Comparison of ENCODE assay signal across 8 cellular contexts in the genomic region with DNA sequence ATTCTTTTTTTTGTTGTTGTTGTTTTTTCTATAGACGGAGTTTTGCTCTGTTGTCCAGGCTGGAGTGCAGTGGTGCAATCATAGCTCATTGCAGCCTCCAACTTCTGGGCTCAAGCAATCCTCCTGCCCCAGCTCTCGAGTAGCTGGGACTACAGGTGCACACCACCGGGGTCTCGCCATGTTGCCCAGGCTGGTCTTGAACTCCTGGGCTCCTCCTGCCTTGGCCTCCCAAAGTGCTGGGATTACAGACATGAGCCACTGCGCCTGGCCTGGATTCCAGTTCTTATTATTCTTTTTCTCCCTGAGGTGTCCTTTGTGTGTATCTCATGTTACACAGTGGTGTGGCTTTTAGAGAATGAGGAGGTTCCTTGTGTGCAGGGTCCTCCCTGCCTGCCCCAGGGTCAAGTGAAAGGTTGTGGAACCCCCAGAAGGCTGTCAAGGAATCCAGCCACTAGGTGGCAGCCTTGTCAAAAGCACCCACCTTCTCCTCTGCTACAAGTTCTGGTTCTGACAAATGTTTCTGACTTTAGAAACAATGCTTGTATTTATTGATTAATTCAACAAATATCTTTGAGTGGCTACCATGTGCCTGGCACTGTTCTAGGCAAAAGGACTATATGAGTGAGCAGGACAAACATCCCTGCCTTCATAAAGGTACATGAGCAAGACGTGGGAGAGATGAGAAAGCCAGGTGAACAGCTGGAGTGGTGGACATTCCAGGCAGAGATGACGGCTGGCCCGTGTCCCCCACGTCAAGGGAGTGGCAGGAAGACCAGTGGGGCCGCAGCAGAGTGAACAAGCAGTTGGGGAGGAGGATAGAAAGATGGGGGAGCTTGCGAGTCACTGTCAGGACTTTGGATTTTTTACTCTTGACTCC.
A peak's percentile ranks its signal among the peaks of the same experiment; 100 is the strongest.
DNase-seq lines count a peak whose midpoint lies in the region; ATAC-seq and TF ChIP-seq lines count a peak whose summit lies in the region.

No MANE protein-coding gene starts in this region.

- peak overlapping the region in 1 of 2 donors; percentile 10 for H3K27ac ChIP-seq in coronary artery
- no peak overlapping the region for H3K27ac ChIP-seq in liver (ENCODE audit: low read depth in 1 of 2, low read length in 2 of 2)

- no peaks in the 10 kb centered on the region for H3K36me3 ChIP-seq in liver (ENCODE audit: control insufficient read depth in 4 of 4, insufficient read depth in 3 of 4, low read depth in 1 of 4, low read length in 3 of 4)

- H3K9ac ChIP-seq in liver (ENCODE audit: low read depth in 1 of 2, low read length in 2 of 2) = no peak overlapping the region

- no peaks in the 10 kb centered on the region for H3K4me1 ChIP-seq in liver (ENCODE audit: control insufficient read depth in 4 of 4, insufficient read depth in 4 of 4, low read length in 3 of 4)

- DNase-seq in NCI-H2029 (lab: John Stamatoyannopoulos, UW) (peak; percentile 1), NCI-H2029 treated with DMSO at 0.1 percent for 48 hours (lab: John Stamatoyannopoulos, UW) (no peak), NCI-H446 (lab: John Stamatoyannopoulos, UW) (peak; percentile 54 to 81), coronary artery (ENCODE audit: low spot score) (no peak)
- DNase-seq in activated CD4-positive, alpha-beta T cell treated with anti-CD3 and anti-CD28 coated beads, Interleukin-2, amount 50 U/mL, for 24 hours (ENCODE audit: low read depth in 1 of 2, low spot score in 1 of 2) = peak; percentile 54 to 60
- DNase-seq in stimulated activated CD4-positive, alpha-beta T cell treated with anti-CD3 and anti-CD28 coated beads, Interleukin-4, amount 100 ng/mL, for 48 hours (ENCODE audit: low read depth in 2 of 2) = peak; percentile 50 to 53

- no peaks in the 10 kb centered on the region for H3K9me3 ChIP-seq in liver (ENCODE audit: control insufficient read depth in 4 of 4, low read length in 3 of 4)

- no peak for ATAC-seq in HG02884 (IDR thresholded peaks at IDR 0.05; ENCODE audit: unreplicated experiment)

- 42% methylated on average over 11 of the region's 11 CpGs for WGBS in liver

- TF ChIP-seq RAD21 in liver (IDR thresholded peaks at IDR 0.05) = peak; percentile 78 to 86

- no peaks in the 10 kb centered on the region for H3K27me3 ChIP-seq in liver (ENCODE audit: control insufficient read depth in 4 of 4, insufficient read depth in 4 of 4, low read length in 3 of 4)

- TF ChIP-seq CTCF in coronary artery (IDR thresholded peaks at IDR 0.05) (peak; percentile 85), liver (IDR thresholded peaks at IDR 0.05; ENCODE audit: low read depth, low read length, missing input control) (peak; percentile 71)

- H3K4me3 ChIP-seq in coronary artery (peak overlapping the region; percentile 48), liver (ENCODE audit: low read depth in 1 of 3, low read length in 3 of 3) (no peak overlapping the region)

TF ChIP-seq in liver, 16 proteins besides CTCF, POLR2A, EP300 and RAD21:
- TF ChIP-seq NR2F2 (IDR thresholded peaks at IDR 0.05) (peak; percentile 10), YY1 (IDR thresholded peaks at IDR 0.05) (no peak), HNF4A (conservative IDR thresholded peaks at IDR 0.05) (no peak)
- TF ChIP-seq, protein P1, sequence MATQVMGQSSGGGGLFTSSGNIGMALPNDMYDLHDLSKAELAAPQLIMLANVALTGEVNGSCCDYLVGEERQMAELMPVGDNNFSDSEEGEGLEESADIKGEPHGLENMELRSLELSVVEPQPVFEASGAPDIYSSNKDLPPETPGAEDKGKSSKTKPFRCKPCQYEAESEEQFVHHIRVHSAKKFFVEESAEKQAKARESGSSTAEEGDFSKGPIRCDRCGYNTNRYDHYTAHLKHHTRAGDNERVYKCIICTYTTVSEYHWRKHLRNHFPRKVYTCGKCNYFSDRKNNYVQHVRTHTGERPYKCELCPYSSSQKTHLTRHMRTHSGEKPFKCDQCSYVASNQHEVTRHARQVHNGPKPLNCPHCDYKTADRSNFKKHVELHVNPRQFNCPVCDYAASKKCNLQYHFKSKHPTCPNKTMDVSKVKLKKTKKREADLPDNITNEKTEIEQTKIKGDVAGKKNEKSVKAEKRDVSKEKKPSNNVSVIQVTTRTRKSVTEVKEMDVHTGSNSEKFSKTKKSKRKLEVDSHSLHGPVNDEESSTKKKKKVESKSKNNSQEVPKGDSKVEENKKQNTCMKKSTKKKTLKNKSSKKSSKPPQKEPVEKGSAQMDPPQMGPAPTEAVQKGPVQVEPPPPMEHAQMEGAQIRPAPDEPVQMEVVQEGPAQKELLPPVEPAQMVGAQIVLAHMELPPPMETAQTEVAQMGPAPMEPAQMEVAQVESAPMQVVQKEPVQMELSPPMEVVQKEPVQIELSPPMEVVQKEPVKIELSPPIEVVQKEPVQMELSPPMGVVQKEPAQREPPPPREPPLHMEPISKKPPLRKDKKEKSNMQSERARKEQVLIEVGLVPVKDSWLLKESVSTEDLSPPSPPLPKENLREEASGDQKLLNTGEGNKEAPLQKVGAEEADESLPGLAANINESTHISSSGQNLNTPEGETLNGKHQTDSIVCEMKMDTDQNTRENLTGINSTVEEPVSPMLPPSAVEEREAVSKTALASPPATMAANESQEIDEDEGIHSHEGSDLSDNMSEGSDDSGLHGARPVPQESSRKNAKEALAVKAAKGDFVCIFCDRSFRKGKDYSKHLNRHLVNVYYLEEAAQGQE (IDR thresholded peaks at IDR 0.05) = no peak

Comparison
In these comparisons a context has a peak if more than half of its experiments do, and no peak if none do; other contexts are left out.
1. DNase-seq: peak in NCI-H2029 (single experiment), NCI-H446 (2 of 2), activated CD4-positive, alpha-beta T cell treated with anti-CD3 and anti-CD28 coated beads, Interleukin-2, amount 50 U/mL, for 24 hours (2 of 2) and stimulated activated CD4-positive, alpha-beta T cell treated with anti-CD3 and anti-CD28 coated beads, Interleukin-4, amount 100 ng/mL, for 48 hours (2 of 2); none in NCI-H2029 treated with DMSO at 0.1 percent for 48 hours (single experiment) and coronary artery (single experiment).